In genomic region chr1:55443175-55443933, GRCh38 we compare ENCODE assay signal across 1 cellular context.
TF ChIP-seq lines count a peak whose summit lies in the region.

No MANE protein-coding gene starts in this region.

TF ChIP-seq in HepG2, 621 proteins besides CTCF, POLR2A, EP300 and RAD21 (continued from another document and continues in another):
- TF ChIP-seq SNAPC4 (CRISPR knock-in tag; IDR thresholded peaks at IDR 0.05), result no peak
- TF ChIP-seq MLLT10 (CRISPR knock-in tag; IDR thresholded peaks at IDR 0.05), result no peak
- no peak for TF ChIP-seq ZNF704 (CRISPR knock-in tag; IDR thresholded peaks at IDR 0.05; ENCODE audit: borderline replicate concordance)
- no peak for TF ChIP-seq ZFP36 (IDR thresholded peaks at IDR 0.05; ENCODE audit: borderline replicate concordance, low read depth, low read length, partially characterized antibody)
- no peak for TF ChIP-seq SP140L (CRISPR knock-in tag; IDR thresholded peaks at IDR 0.05; ENCODE audit: borderline replicate concordance)
- TF ChIP-seq POLR2AphosphoS5 (IDR thresholded peaks at IDR 0.05; ENCODE audit: low read depth, low read length), result no peak
- no peak for TF ChIP-seq ZBTB1 (CRISPR knock-in tag; IDR thresholded peaks at IDR 0.05; ENCODE audit: borderline replicate concordance)
- TF ChIP-seq IRF9 (CRISPR knock-in tag; IDR thresholded peaks at IDR 0.05; ENCODE audit: borderline replicate concordance), result no peak
- TF ChIP-seq GATAD1 (CRISPR knock-in tag; IDR thresholded peaks at IDR 0.05), result 0 out of 2 replicates have a peak, but pooled peaks have one; percentile 18
- no peak for TF ChIP-seq REXO4 (CRISPR knock-in tag; IDR thresholded peaks at IDR 0.05; ENCODE audit: borderline replicate concordance)
- no peak for TF ChIP-seq ARNT2 (CRISPR knock-in tag; IDR thresholded peaks at IDR 0.05; ENCODE audit: low read depth)
- no peak for TF ChIP-seq ONECUT2 (CRISPR knock-in tag; IDR thresholded peaks at IDR 0.05)
- no peak for TF ChIP-seq ZNF333 (CRISPR knock-in tag; IDR thresholded peaks at IDR 0.05; ENCODE audit: borderline replicate concordance)
- peak; percentile 51; the same call in 1 of the 2 replicates for TF ChIP-seq FOXA3 (CRISPR knock-in tag; IDR thresholded peaks at IDR 0.05)
- TF ChIP-seq MED8 (CRISPR knock-in tag; IDR thresholded peaks at IDR 0.05; ENCODE audit: insufficient replicate concordance), result no peak
- no peak for TF ChIP-seq PHF21A (CRISPR knock-in tag; IDR thresholded peaks at IDR 0.05)
- no peak for TF ChIP-seq ZNF597 (CRISPR knock-in tag; IDR thresholded peaks at IDR 0.05)
- TF ChIP-seq BRF2 (CRISPR knock-in tag; IDR thresholded peaks at IDR 0.05), result no peak
- no peak for TF ChIP-seq HCFC1 (IDR thresholded peaks at IDR 0.05; ENCODE audit: low read depth, low read length)
- no peak for TF ChIP-seq FOXO1 (CRISPR knock-in tag; IDR thresholded peaks at IDR 0.05)
- TF ChIP-seq ZNF296 (CRISPR knock-in tag; conservative IDR thresholded peaks at IDR 0.05), result no peak
- no peak for TF ChIP-seq ZNF530 (CRISPR knock-in tag; IDR thresholded peaks at IDR 0.05; ENCODE audit: low read depth)
- no peak for TF ChIP-seq CREM (IDR thresholded peaks at IDR 0.05)
- no peak for TF ChIP-seq CREM (CRISPR knock-in tag; IDR thresholded peaks at IDR 0.05)
- TF ChIP-seq ZNF569 (CRISPR knock-in tag; IDR thresholded peaks at IDR 0.05; ENCODE audit: borderline replicate concordance), result no peak
- TF ChIP-seq SYNCRIP (IDR thresholded peaks at IDR 0.05; ENCODE audit: insufficient read depth, low read depth, low read length), result no peak
- no peak for TF ChIP-seq ZNF407 (CRISPR knock-in tag; IDR thresholded peaks at IDR 0.05; ENCODE audit: not compliant biosample characterization)
- TF ChIP-seq STAG1 (CRISPR knock-in tag; IDR thresholded peaks at IDR 0.05), result no peak
- TF ChIP-seq ZNF577 (CRISPR knock-in tag; IDR thresholded peaks at IDR 0.05; ENCODE audit: borderline replicate concordance, low read depth), result no peak
- TF ChIP-seq FOSL2 (CRISPR knock-in tag; IDR thresholded peaks at IDR 0.05), result peak; percentile 90
- TF ChIP-seq FOSL1 (CRISPR knock-in tag; IDR thresholded peaks at IDR 0.05; ENCODE audit: borderline replicate concordance), result no peak
- no peak for TF ChIP-seq NFKB2 (CRISPR knock-in tag; IDR thresholded peaks at IDR 0.05; ENCODE audit: borderline replicate concordance)
- TF ChIP-seq PLRG1 (conservative IDR thresholded peaks at IDR 0.05), result no peak
- no peak for TF ChIP-seq ATF7 (IDR thresholded peaks at IDR 0.05)
- no peak for TF ChIP-seq ATF7 (CRISPR knock-in tag; IDR thresholded peaks at IDR 0.05)
- TF ChIP-seq AHDC1 (CRISPR knock-in tag; IDR thresholded peaks at IDR 0.05; ENCODE audit: borderline replicate concordance), result no peak
- TF ChIP-seq ZFP36L2 (CRISPR knock-in tag; IDR thresholded peaks at IDR 0.05), result no peak
- TF ChIP-seq ZNF12 (CRISPR knock-in tag; IDR thresholded peaks at IDR 0.05), result no peak
- no peak for TF ChIP-seq PHF20 (CRISPR knock-in tag; IDR thresholded peaks at IDR 0.05)
- no peak for TF ChIP-seq NR2F2 (IDR thresholded peaks at IDR 0.05; ENCODE audit: borderline replicate concordance, low read depth)
- TF ChIP-seq ZNF543 (CRISPR knock-in tag; IDR thresholded peaks at IDR 0.05), result no peak
